In the genomic region with DNA sequence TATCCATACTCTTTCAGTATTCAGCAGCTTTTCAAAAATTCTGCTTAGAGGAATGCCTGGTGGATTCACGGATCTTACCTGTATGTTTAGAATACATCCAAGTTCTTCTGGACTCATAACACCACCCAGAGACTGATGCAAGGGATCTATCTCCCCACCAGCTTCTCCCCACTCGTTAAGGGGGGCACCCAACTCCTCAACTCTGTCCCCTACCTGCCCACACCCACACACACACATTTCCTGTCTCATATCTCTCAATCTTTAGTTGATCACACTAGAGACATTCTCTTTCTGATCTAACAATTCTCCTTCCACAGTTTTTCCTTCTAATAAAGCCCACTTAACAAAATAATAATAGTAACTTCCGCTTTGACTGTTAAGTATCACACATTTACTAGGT, we compare ENCODE assay signal across 1 cellular context.
TF ChIP-seq lines count a peak whose summit lies in the region.

No MANE protein-coding gene starts in this region.

TF ChIP-seq in SK-N-SH, 30 proteins besides CTCF, POLR2A, EP300 and RAD21:
- TF ChIP-seq NFIC (IDR thresholded peaks at IDR 0.05; ENCODE audit: borderline replicate concordance) (no peak), EZH2phosphoT487 (IDR thresholded peaks at IDR 0.05; ENCODE audit: borderline replicate concordance, low read depth) (no peak), NRF1 (IDR thresholded peaks at IDR 0.05; ENCODE audit: low read depth, low read length) (no peak), FOXM1 (IDR thresholded peaks at IDR 0.05; ENCODE audit: low read depth) (no peak), FOSL2 (IDR thresholded peaks at IDR 0.05; ENCODE audit: borderline replicate concordance, low read depth) (no peak), GATA2 (CRISPR knock-in tag; IDR thresholded peaks at IDR 0.05) (no peak), ELF1 (IDR thresholded peaks at IDR 0.05) (no peak), MXI1 (IDR thresholded peaks at IDR 0.05; ENCODE audit: low read depth, low read length) (no peak), JUND (IDR thresholded peaks at IDR 0.05) (no peak), GABPA (IDR thresholded peaks at IDR 0.05; ENCODE audit: low read depth) (no peak), YY1 (IDR thresholded peaks at IDR 0.05; ENCODE audit: low read depth) (no peak), RCOR1 (IDR thresholded peaks at IDR 0.05; ENCODE audit: low read length) (no peak), SIN3A (IDR thresholded peaks at IDR 0.05; ENCODE audit: borderline replicate concordance, low read depth, low read length) (no peak)
- TF ChIP-seq, protein P1, sequence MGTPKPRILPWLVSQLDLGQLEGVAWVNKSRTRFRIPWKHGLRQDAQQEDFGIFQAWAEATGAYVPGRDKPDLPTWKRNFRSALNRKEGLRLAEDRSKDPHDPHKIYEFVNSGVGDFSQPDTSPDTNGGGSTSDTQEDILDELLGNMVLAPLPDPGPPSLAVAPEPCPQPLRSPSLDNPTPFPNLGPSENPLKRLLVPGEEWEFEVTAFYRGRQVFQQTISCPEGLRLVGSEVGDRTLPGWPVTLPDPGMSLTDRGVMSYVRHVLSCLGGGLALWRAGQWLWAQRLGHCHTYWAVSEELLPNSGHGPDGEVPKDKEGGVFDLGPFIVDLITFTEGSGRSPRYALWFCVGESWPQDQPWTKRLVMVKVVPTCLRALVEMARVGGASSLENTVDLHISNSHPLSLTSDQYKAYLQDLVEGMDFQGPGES (IDR thresholded peaks at IDR 0.05; ENCODE audit: low read depth, low read length) = no peak
- TF ChIP-seq, protein P2, sequence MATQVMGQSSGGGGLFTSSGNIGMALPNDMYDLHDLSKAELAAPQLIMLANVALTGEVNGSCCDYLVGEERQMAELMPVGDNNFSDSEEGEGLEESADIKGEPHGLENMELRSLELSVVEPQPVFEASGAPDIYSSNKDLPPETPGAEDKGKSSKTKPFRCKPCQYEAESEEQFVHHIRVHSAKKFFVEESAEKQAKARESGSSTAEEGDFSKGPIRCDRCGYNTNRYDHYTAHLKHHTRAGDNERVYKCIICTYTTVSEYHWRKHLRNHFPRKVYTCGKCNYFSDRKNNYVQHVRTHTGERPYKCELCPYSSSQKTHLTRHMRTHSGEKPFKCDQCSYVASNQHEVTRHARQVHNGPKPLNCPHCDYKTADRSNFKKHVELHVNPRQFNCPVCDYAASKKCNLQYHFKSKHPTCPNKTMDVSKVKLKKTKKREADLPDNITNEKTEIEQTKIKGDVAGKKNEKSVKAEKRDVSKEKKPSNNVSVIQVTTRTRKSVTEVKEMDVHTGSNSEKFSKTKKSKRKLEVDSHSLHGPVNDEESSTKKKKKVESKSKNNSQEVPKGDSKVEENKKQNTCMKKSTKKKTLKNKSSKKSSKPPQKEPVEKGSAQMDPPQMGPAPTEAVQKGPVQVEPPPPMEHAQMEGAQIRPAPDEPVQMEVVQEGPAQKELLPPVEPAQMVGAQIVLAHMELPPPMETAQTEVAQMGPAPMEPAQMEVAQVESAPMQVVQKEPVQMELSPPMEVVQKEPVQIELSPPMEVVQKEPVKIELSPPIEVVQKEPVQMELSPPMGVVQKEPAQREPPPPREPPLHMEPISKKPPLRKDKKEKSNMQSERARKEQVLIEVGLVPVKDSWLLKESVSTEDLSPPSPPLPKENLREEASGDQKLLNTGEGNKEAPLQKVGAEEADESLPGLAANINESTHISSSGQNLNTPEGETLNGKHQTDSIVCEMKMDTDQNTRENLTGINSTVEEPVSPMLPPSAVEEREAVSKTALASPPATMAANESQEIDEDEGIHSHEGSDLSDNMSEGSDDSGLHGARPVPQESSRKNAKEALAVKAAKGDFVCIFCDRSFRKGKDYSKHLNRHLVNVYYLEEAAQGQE (IDR thresholded peaks at IDR 0.05; ENCODE audit: low read depth, low read length) = no peak
- TF ChIP-seq, protein P3, sequence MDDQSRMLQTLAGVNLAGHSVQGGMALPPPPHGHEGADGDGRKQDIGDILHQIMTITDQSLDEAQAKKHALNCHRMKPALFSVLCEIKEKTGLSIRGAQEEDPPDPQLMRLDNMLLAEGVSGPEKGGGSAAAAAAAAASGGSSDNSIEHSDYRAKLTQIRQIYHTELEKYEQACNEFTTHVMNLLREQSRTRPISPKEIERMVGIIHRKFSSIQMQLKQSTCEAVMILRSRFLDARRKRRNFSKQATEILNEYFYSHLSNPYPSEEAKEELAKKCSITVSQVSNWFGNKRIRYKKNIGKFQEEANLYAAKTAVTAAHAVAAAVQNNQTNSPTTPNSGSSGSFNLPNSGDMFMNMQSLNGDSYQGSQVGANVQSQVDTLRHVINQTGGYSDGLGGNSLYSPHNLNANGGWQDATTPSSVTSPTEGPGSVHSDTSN (IDR thresholded peaks at IDR 0.05) = no peak
- TF ChIP-seq, protein P4, sequence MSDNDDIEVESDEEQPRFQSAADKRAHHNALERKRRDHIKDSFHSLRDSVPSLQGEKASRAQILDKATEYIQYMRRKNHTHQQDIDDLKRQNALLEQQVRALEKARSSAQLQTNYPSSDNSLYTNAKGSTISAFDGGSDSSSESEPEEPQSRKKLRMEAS (IDR thresholded peaks at IDR 0.05; ENCODE audit: low read depth) = no peak
